In the genomic region with DNA sequence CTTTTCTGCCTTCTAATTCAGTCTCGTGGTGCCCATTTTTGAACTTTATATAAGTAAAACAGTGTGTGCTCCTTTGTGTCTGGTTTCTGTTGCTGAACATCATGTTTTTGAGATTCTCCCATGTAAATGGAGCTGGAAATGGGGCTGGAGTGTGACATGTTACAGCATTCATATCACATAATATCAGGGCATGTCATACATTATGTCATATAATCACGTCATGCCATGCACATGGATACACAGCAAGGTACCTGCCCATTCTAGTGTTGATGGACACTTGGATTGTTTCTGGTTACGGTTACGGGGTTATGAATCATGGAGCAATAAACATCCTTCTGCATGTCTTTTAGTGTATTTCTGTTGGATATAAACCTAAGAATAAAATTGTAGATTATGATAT, we compare ENCODE assay signal across 8 cellular contexts.
"Had no signal": no experiment of that assay in that cellular context is flagged by ENCODE, and none has a peak within 500 bp of the region (broad histone marks: within the 10 kb centered on the region; RNA-seq: fewer than 3 reads in every experiment).

No MANE protein-coding gene starts in this region.

- H3K4me3 ChIP-seq: GM12878 had no signal

- DNase-seq: GDM1, GF-D8 had no signal

- FAIRE-seq: G401.6, GM12878, GM12891, GM12892, GM18507, GM19239 had no signal

- ATAC-seq: GM12878 had no signal
